In genomic region chr19:38323276-38323675, GRCh38 we compare ENCODE assay signal across 12 cellular contexts. TPM values are rescaled to one million over a fixed set of nuclear protein-coding genes. Genes with fewer than 3 reads are reported as not detected.
"Had no signal": no experiment of that assay in that cellular context is flagged by ENCODE, and none has a peak within 500 bp of the region (broad histone marks: within the 10 kb centered on the region; RNA-seq: fewer than 3 reads in every experiment).

No MANE protein-coding gene starts in this region.

- DNase-seq: activated CD4-positive, alpha-beta T cell treated with anti-CD3 and anti-CD28 coated beads for 36 hours; activated CD8-positive, alpha-beta memory T cell treated with anti-CD3 and anti-CD28 coated beads, Interleukin-2, amount 50 U/mL, for 48 hours; activated CD8-positive, alpha-beta T cell treated with anti-CD3 and anti-CD28 coated beads, Interleukin-2, amount 10 ng/mL, durations not matched to agents 7 days and 5 days; aorta; foreskin melanocyte; heart right ventricle; stimulated activated naive CD4-positive, alpha-beta T cell; WERI-Rb-1 had no signal

- H3K27me3 ChIP-seq: breast epithelium, heart right ventricle had no signal

- H3K27ac ChIP-seq: breast epithelium, WERI-Rb-1 had no signal

- H3K9me3 ChIP-seq: breast epithelium, heart right ventricle had no signal

- H3K4me1 ChIP-seq: breast epithelium had no signal

- FAIRE-seq: endometrium, keratinocyte had no signal

- ATAC-seq: activated CD4-positive, alpha-beta T cell treated with anti-CD3 and anti-CD28 coated beads for 36 hours; activated CD8-positive, alpha-beta T cell treated with anti-CD3 and anti-CD28 coated beads, Interleukin-2, amount 10 ng/mL, durations not matched to agents 7 days and 5 days; heart right ventricle; right cardiac atrium had no signal

- H3K4me3 ChIP-seq: breast epithelium, heart right ventricle had no signal

- H3K36me3 ChIP-seq: breast epithelium had no signal

RNA-seq across cellular contexts. Expression of gene C19orf33, which starts 19.2 kb away (rescaled TPM):
- total RNA-seq: activated CD4-positive, alpha-beta T cell treated with anti-CD3 and anti-CD28 coated beads for 36 hours; activated CD8-positive, alpha-beta T cell treated with anti-CD3 and anti-CD28 coated beads, Interleukin-2, amount 10 ng/mL, durations not matched to agents 7 days and 5 days had no signal
